Comparison of ENCODE assay signal across 18 cellular contexts in genomic region chr3:183328823-183329222, GRCh38.
A peak's percentile ranks its signal among the peaks of the same experiment; 100 is the strongest.
DNase-seq lines count a peak whose midpoint lies in the region; ATAC-seq, FAIRE-seq and TF ChIP-seq lines count a peak whose summit lies in the region.
"Had no signal": no experiment of that assay in that cellular context is flagged by ENCODE, and none has a peak within 500 bp of the region (broad histone marks: within the 10 kb centered on the region; RNA-seq: fewer than 3 reads in every experiment).

No MANE protein-coding gene starts in this region.

- TF ChIP-seq CTCF in fibroblast of the aortic adventitia (IDR thresholded peaks at IDR 0.05; ENCODE audit: insufficient read depth, low read length), result no peak

- H3K4me1 Mint-ChIP-seq in T-helper 17 cell, result peaks cover 20% of the 10 kb centered on the region

- in situ Hi-C loops in HAP-1 (cut with MboI; ENCODE audit: low sequenced_read_pairs), result no loop called here

- no peak overlapping the region for H3K4me3 Mint-ChIP-seq in T-helper 17 cell

- H3K9me3 ChIP-seq in T-helper 17 cell (ENCODE audit: control insufficient read depth, low read length, poor library complexity, severe bottlenecking) (no peaks in the 10 kb centered on the region), HAP-1 (no peaks in the 10 kb centered on the region)
- H3K9me3 ChIP-seq: esophagus muscularis mucosa, left lung, ovary had no signal

- H3K4me3 ChIP-seq in fibroblast of the aortic adventitia (ENCODE audit: low read depth, low read length) (no peak overlapping the region), HAP-1 (no peak overlapping the region)
- H3K4me3 ChIP-seq: esophagus muscularis mucosa, left lung, ovary, skin epidermis had no signal

- no peak for ATAC-seq in T-helper 17 cell
- ATAC-seq: left lung had no signal

- peaks cover 13% of the 10 kb centered on the region for H3K4me1 ChIP-seq in HAP-1
- H3K4me1 ChIP-seq: esophagus muscularis mucosa, left lung had no signal

- TF ChIP-seq POLR2A in H54 (IDR thresholded peaks at IDR 0.05; ENCODE audit: low read depth, low read length), result no peak

- H3K27ac Mint-ChIP-seq in T-helper 17 cell, result peak overlapping the region; percentile 67

- peak; percentile 75 for FAIRE-seq in H54 (lab: Jason Lieb, UNC)
- FAIRE-seq in HTR-8/SVneo (lab: Jason Lieb, UNC), result no peak
- FAIRE-seq: D721Med, GM19239 had no signal

- DNase-seq in A172 (ENCODE audit: low spot score) (peak; percentile 65), H54 (ENCODE audit: insufficient read length, low spot score) (no peak), T-helper 17 cell (no peak), fibroblast of the aortic adventitia (ENCODE audit: low read depth) (peak; percentile 28), NCI-H524 (lab: John Stamatoyannopoulos, UW) (no peak), HAP-1 (ENCODE audit: low spot score in 2 of 2) (no peak), HTR-8/SVneo (ENCODE audit: insufficient read length, low spot score) (no peak), T-helper 9 cell (no peak)
- DNase-seq: activated CD4-positive, alpha-beta T cell treated with anti-CD3 and anti-CD28 coated beads, Interleukin-2, amount 50 U/mL, for 48 hours; amygdala; left lung; NCI-H1092 treated with DMSO at 0.1 percent for 48 hours; ovary; SIG-M5 had no signal

- H3K36me3 ChIP-seq in HAP-1 (replicated peaks), result no peaks in the 10 kb centered on the region
- H3K36me3 ChIP-seq: esophagus muscularis mucosa, left lung, ovary had no signal

- H3K27me3 ChIP-seq in HAP-1 (ENCODE audit: low read depth), result no peaks in the 10 kb centered on the region
- H3K27me3 ChIP-seq: esophagus muscularis mucosa, left lung, ovary had no signal

- H3K27me3 Mint-ChIP-seq in T-helper 17 cell, result no peaks in the 10 kb centered on the region

- H3K36me3 Mint-ChIP-seq in T-helper 17 cell (ENCODE audit: low read depth), result no peaks in the 10 kb centered on the region

Comparison
In these comparisons a context has a peak if more than half of its experiments do, and no peak if none do; other contexts are left out.
1. DNase-seq: peak in A172 (single experiment) and fibroblast of the aortic adventitia (single experiment); none in H54 (single experiment), T-helper 17 cell (0 of 3), NCI-H524 (0 of 2), HAP-1 (0 of 2), HTR-8/SVneo (single experiment) and T-helper 9 cell (single experiment).